Comparison of ENCODE assay signal across 12 cellular contexts in the genomic region with DNA sequence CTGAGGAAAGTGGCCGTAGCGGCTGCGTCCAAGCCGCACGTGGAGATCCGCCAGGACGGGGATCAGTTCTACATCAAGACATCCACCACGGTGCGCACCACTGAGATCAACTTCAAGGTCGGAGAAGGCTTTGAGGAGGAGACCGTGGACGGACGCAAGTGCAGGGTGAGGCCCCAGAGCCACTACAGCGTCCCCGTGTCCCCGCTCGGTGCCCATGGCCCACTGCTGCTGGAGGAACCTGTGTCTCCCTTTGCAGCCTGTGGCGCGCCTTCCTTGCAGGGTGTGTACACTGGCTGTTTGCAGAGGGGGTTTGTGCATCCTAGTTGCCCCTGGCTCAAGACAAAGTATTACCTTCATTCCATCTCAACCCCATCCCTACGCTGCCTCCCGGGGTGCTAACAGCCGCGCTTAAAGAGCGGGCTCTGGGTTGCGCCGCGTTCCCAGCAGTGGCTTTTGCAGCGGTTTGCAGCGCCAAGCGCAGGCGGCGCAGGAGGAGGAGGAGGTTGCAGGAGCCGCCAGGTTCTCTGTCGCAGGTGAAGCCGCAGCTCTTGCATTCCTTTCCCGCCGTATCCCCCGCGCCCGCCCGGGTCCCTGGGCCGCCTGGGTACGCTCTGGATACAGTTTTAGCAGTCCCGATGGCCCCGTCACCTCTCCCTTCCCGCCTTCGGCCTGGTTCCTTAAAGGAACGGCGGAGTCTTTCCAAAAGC. TPM values are rescaled to one million over a fixed set of nuclear protein-coding genes. Genes with fewer than 3 reads are reported as not detected.
DNase-seq lines count a peak whose midpoint lies in the region; ATAC-seq and TF ChIP-seq lines count a peak whose summit lies in the region.
"Had no signal": no experiment of that assay in that cellular context is flagged by ENCODE, and none has a peak within 500 bp of the region (broad histone marks: within the 10 kb centered on the region; RNA-seq: fewer than 3 reads in every experiment).

No MANE protein-coding gene starts in this region.

- H3K4me3 ChIP-seq in iPS-20b (ENCODE audit: low read length), result peak overlapping the region; percentile 79
- H3K4me3 ChIP-seq: GM23248 had no signal

- H3K27me3 ChIP-seq in iPS-20b (ENCODE audit: insufficient read depth, low read length), result peaks cover 57% of the 10 kb centered on the region

- peaks cover 65% of the 10 kb centered on the region for H3K27me3 Mint-ChIP-seq in activated CD8-positive, alpha-beta T cell treated with anti-CD3 and anti-CD28 coated beads, Interleukin-2, amount 10 ng/mL, durations not matched to agents 7 days and 5 days (ENCODE audit: low read depth)
- peaks cover 35% of the 10 kb centered on the region for H3K27me3 Mint-ChIP-seq in activated CD8-positive, alpha-beta T cell treated with anti-CD3 and anti-CD28 coated beads for 36 hours

- no peak for DNase-seq in activated CD8-positive, alpha-beta T cell treated with anti-CD3 and anti-CD28 coated beads, Interleukin-2, amount 10 ng/mL, durations not matched to agents 7 days and 5 days
- DNase-seq in activated CD8-positive, alpha-beta T cell treated with anti-CD3 and anti-CD28 coated beads for 36 hours, result no peak
- DNase-seq in retina (peak; percentile 76), NCI-H2029 treated with DMSO at 0.1 percent for 48 hours (lab: John Stamatoyannopoulos, UW) (no peak), GF-D8 (lab: John Stamatoyannopoulos, UW) (no peak)
- DNase-seq: activated CD4-positive, alpha-beta T cell treated with anti-CD3 and anti-CD28 coated beads for 4 hours; GM23248; T-cell had no signal

- H3K36me3 Mint-ChIP-seq in activated CD8-positive, alpha-beta T cell treated with anti-CD3 and anti-CD28 coated beads, Interleukin-2, amount 10 ng/mL, durations not matched to agents 7 days and 5 days (ENCODE audit: low read depth), result no peaks in the 10 kb centered on the region
- H3K36me3 Mint-ChIP-seq in activated CD8-positive, alpha-beta T cell treated with anti-CD3 and anti-CD28 coated beads for 36 hours (ENCODE audit: low read depth), result no peaks in the 10 kb centered on the region
- H3K36me3 Mint-ChIP-seq: T-cell had no signal

- ATAC-seq in activated CD8-positive, alpha-beta T cell treated with anti-CD3 and anti-CD28 coated beads, Interleukin-2, amount 10 ng/mL, durations not matched to agents 7 days and 5 days, result peak; percentile 36
- ATAC-seq in activated CD8-positive, alpha-beta T cell treated with anti-CD3 and anti-CD28 coated beads for 36 hours, result no peak
- no peak for ATAC-seq in HG03521 (IDR thresholded peaks at IDR 0.05; ENCODE audit: unreplicated experiment)
- ATAC-seq: T-cell had no signal

- CTCF ChIA-PET in activated CD8-positive, alpha-beta T cell treated with anti-CD3 and anti-CD28 coated beads, Interleukin-2, amount 10 ng/mL, durations not matched to agents 7 days and 5 days (lab: Charles Lee), result no interaction called here
- CTCF ChIA-PET in activated CD8-positive, alpha-beta T cell treated with anti-CD3 and anti-CD28 coated beads for 36 hours (lab: Charles Lee), result no interaction called here

- TF ChIP-seq CTCF in activated CD8-positive, alpha-beta T cell treated with anti-CD3 and anti-CD28 coated beads for 36 hours (IDR thresholded peaks at IDR 0.05), result no peak
- TF ChIP-seq CTCF in VCaP (conservative IDR thresholded peaks at IDR 0.05), result peak; percentile 11; the same call in 1 of the 2 replicates

- peaks cover 5% of the 10 kb centered on the region for H3K4me1 Mint-ChIP-seq in activated CD8-positive, alpha-beta T cell treated with anti-CD3 and anti-CD28 coated beads, Interleukin-2, amount 10 ng/mL, durations not matched to agents 7 days and 5 days (ENCODE audit: low read depth)
- no peaks in the 10 kb centered on the region for H3K4me1 Mint-ChIP-seq in activated CD8-positive, alpha-beta T cell treated with anti-CD3 and anti-CD28 coated beads for 36 hours (ENCODE audit: low read depth)

- H3K4me3 Mint-ChIP-seq in activated CD8-positive, alpha-beta T cell treated with anti-CD3 and anti-CD28 coated beads, Interleukin-2, amount 10 ng/mL, durations not matched to agents 7 days and 5 days, result no peak overlapping the region
- H3K4me3 Mint-ChIP-seq in activated CD8-positive, alpha-beta T cell treated with anti-CD3 and anti-CD28 coated beads for 36 hours, result no peak overlapping the region
- H3K4me3 Mint-ChIP-seq: T-cell had no signal

- POLR2A ChIA-PET in activated CD8-positive, alpha-beta T cell treated with anti-CD3 and anti-CD28 coated beads, Interleukin-2, amount 10 ng/mL, durations not matched to agents 7 days and 5 days (lab: Charles Lee), result no interaction called here
- POLR2A ChIA-PET in activated CD8-positive, alpha-beta T cell treated with anti-CD3 and anti-CD28 coated beads for 36 hours (lab: Charles Lee), result no interaction called here

- no peaks in the 10 kb centered on the region for H3K9me3 ChIP-seq in iPS-20b (ENCODE audit: insufficient read depth, low read depth, low read length)

- peaks cover 11% of the 10 kb centered on the region; the same call in 1 of the 2 replicates for H3K4me1 ChIP-seq in iPS-20b (ENCODE audit: insufficient read depth, low read length)

- peaks cover 36% of the 10 kb centered on the region for H3K36me3 ChIP-seq in iPS-20b (ENCODE audit: insufficient read depth, low read depth, low read length)

- no peaks in the 10 kb centered on the region for H3K9me3 Mint-ChIP-seq in activated CD8-positive, alpha-beta T cell treated with anti-CD3 and anti-CD28 coated beads, Interleukin-2, amount 10 ng/mL, durations not matched to agents 7 days and 5 days (ENCODE audit: insufficient read depth)
- H3K9me3 Mint-ChIP-seq in activated CD8-positive, alpha-beta T cell treated with anti-CD3 and anti-CD28 coated beads for 36 hours, result no peaks in the 10 kb centered on the region
- H3K9me3 Mint-ChIP-seq: T-cell had no signal

- intact Hi-C loops in activated CD8-positive, alpha-beta T cell treated with anti-CD3 and anti-CD28 coated beads for 36 hours (cut with micrococcal nuclease), result no loop called here

- H3K27ac ChIP-seq in VCaP (no peak overlapping the region), iPS-20b (ENCODE audit: low read length) (no peak overlapping the region)
- H3K27ac ChIP-seq: GM23248 had no signal

- no peak overlapping the region for H3K27ac Mint-ChIP-seq in activated CD8-positive, alpha-beta T cell treated with anti-CD3 and anti-CD28 coated beads, Interleukin-2, amount 10 ng/mL, durations not matched to agents 7 days and 5 days
- H3K27ac Mint-ChIP-seq in activated CD8-positive, alpha-beta T cell treated with anti-CD3 and anti-CD28 coated beads for 36 hours, result no peak overlapping the region
- H3K27ac Mint-ChIP-seq: T-cell had no signal

- peak overlapping the region; percentile 84; the same call in 1 of the 2 replicates for H3K9ac ChIP-seq in iPS-20b (ENCODE audit: low read depth, low read length)
- H3K9ac ChIP-seq: GM23248 had no signal

RNA-seq across cellular contexts. Expression of gene CRABP1, which starts 1.1 kb away (rescaled TPM):
- not detected for total RNA-seq in activated CD8-positive, alpha-beta T cell treated with anti-CD3 and anti-CD28 coated beads, Interleukin-2, amount 10 ng/mL, durations not matched to agents 7 days and 5 days
- total RNA-seq in activated CD8-positive, alpha-beta T cell treated with anti-CD3 and anti-CD28 coated beads for 36 hours, result under 1 TPM in 1 of 2 experiments, not detected in 1; 0.36 TPM
- total RNA-seq: epithelial cell of proximal tubule, GM23248 had no signal

RNA-seq across cellular contexts. Expression of gene SKIC8, which starts 41.8 kb away (rescaled TPM):
- total RNA-seq in activated CD8-positive, alpha-beta T cell treated with anti-CD3 and anti-CD28 coated beads, Interleukin-2, amount 10 ng/mL, durations not matched to agents 7 days and 5 days, result 10 to 100 TPM; 47.4 to 50.3 TPM
- 10 to 100 TPM; 63.0 to 64.5 TPM for total RNA-seq in activated CD8-positive, alpha-beta T cell treated with anti-CD3 and anti-CD28 coated beads for 36 hours
